12 cellular contexts compared by ENCODE assay signal in the genomic region with DNA sequence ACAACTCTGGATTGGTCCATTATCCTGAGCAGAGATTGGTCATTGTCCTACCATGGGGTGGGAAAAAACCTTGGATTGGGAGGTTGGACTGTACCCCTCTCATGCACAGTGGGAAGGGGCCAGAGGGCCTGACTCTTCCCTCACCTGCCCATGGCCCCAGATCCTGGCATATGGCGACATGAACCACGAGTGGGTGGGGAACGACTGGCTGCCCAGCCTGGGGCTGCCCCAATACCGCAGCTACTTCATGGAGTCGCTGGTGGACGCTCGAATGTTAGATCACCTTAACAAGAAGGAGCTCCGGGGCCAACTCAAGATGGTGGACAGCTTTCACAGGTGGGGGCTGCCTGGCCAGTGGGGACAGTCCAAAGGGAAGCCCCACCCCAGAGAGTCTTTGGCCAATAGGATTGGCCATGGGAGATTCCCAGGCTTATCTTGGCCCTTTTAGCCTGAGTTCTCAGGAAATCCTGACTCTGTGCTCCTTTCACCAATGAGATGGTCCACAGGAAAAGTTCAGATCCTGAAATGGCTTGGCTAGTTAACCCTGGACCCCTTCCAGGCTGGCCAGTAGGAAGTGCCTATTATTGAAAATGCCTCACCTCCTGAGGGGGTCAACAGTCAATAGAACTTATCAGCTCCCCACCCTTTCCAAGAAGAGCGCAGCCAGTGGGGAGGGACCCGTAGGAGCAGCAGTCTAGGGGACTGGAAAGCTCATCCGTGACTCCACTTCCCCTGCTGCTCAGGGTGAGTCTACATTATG. TPM values are rescaled to one million over a fixed set of nuclear protein-coding genes. Genes with fewer than 3 reads are reported as not detected.
DNase-seq lines count a peak whose midpoint lies in the region; ATAC-seq and TF ChIP-seq lines count a peak whose summit lies in the region.
"Had no signal": no experiment of that assay in that cellular context is flagged by ENCODE, and none has a peak within 500 bp of the region (broad histone marks: within the 10 kb centered on the region; RNA-seq: fewer than 3 reads in every experiment).

No MANE protein-coding gene starts in this region.

- H3K27me3 ChIP-seq in lung (ENCODE audit: control insufficient read depth, insufficient read depth) (no peaks in the 10 kb centered on the region), transverse colon (no peaks in the 10 kb centered on the region)
- H3K27me3 ChIP-seq: Peyer's patch had no signal

- TF ChIP-seq CTCF in lung (IDR thresholded peaks at IDR 0.05; ENCODE audit: control extremely low read depth, extremely low read depth): no peak
- TF ChIP-seq CTCF in transverse colon (IDR thresholded peaks at IDR 0.05): no peak

- TF ChIP-seq POLR2A in transverse colon (IDR thresholded peaks at IDR 0.05): no peak

- H3K27ac ChIP-seq in lung (ENCODE audit: low read depth in 1 of 2, low read length in 1 of 2) (peak overlapping the region; percentile 51 to 64), transverse colon (peak overlapping the region; percentile 83 to 94 (median 92))

- no peaks in the 10 kb centered on the region for H3K36me3 ChIP-seq in lung (ENCODE audit: control insufficient read depth in 2 of 2, insufficient read depth in 2 of 2, low read length in 2 of 2)
- H3K36me3 ChIP-seq in transverse colon: no peaks in the 10 kb centered on the region
- H3K36me3 ChIP-seq: Peyer's patch had no signal

- H3K9me3 Mint-ChIP-seq in activated naive CD4-positive, alpha-beta T cell treated with anti-CD3 and anti-CD28 coated beads, Interleukin-2, amount 10 ng/mL, durations not matched to agents 7 days and 5 days: peaks cover 4% of the 10 kb centered on the region
- no peaks in the 10 kb centered on the region for H3K9me3 Mint-ChIP-seq in dendritic cell treated with granulocyte-macrophage colony-stimulating factor and Interleukin-4, amounts not matched to agents 40 ng/mL and 50 ng/mL, for 4 days

- CTCF ChIA-PET in activated naive CD4-positive, alpha-beta T cell treated with anti-CD3 and anti-CD28 coated beads, Interleukin-2, amount 10 ng/mL, durations not matched to agents 7 days and 5 days (lab: Charles Lee): interaction anchor here (0.8 to 4.1 kb wide), 4 partner anchors 12 to 154 kb away, joined by 3 to 15 read pairs (median 4); a partner anchor contains a TSS

- peak overlapping the region; percentile 46 for H3K4me3 Mint-ChIP-seq in activated naive CD4-positive, alpha-beta T cell treated with anti-CD3 and anti-CD28 coated beads, Interleukin-2, amount 10 ng/mL, durations not matched to agents 7 days and 5 days
- peak overlapping the region; percentile 57 for H3K4me3 Mint-ChIP-seq in dendritic cell treated with granulocyte-macrophage colony-stimulating factor and Interleukin-4, amounts not matched to agents 40 ng/mL and 50 ng/mL, for 4 days

- H3K4me1 Mint-ChIP-seq in activated naive CD4-positive, alpha-beta T cell treated with anti-CD3 and anti-CD28 coated beads, Interleukin-2, amount 10 ng/mL, durations not matched to agents 7 days and 5 days: peaks cover 38% of the 10 kb centered on the region
- H3K4me1 Mint-ChIP-seq in dendritic cell treated with granulocyte-macrophage colony-stimulating factor and Interleukin-4, amounts not matched to agents 40 ng/mL and 50 ng/mL, for 4 days (ENCODE audit: low read depth): peaks cover 53% of the 10 kb centered on the region

- H3K27me3 Mint-ChIP-seq in activated naive CD4-positive, alpha-beta T cell treated with anti-CD3 and anti-CD28 coated beads, Interleukin-2, amount 10 ng/mL, durations not matched to agents 7 days and 5 days: peaks cover 87% of the 10 kb centered on the region
- H3K27me3 Mint-ChIP-seq in dendritic cell treated with granulocyte-macrophage colony-stimulating factor and Interleukin-4, amounts not matched to agents 40 ng/mL and 50 ng/mL, for 4 days: peaks cover 81% of the 10 kb centered on the region

- TF ChIP-seq EP300 in transverse colon (IDR thresholded peaks at IDR 0.05; ENCODE audit: low read depth): no peak

- H3K36me3 Mint-ChIP-seq in activated naive CD4-positive, alpha-beta T cell treated with anti-CD3 and anti-CD28 coated beads, Interleukin-2, amount 10 ng/mL, durations not matched to agents 7 days and 5 days: peaks cover 5% of the 10 kb centered on the region
- H3K36me3 Mint-ChIP-seq in dendritic cell treated with granulocyte-macrophage colony-stimulating factor and Interleukin-4, amounts not matched to agents 40 ng/mL and 50 ng/mL, for 4 days (ENCODE audit: low read depth): no peaks in the 10 kb centered on the region

- ATAC-seq in lung (ENCODE audit: insufficient read depth, low FRiP score): no peak

- peaks cover 0 to 16% of the 10 kb centered on the region in 2 donors for H3K4me1 ChIP-seq in lung (ENCODE audit: control insufficient read depth in 2 of 2, insufficient read depth in 2 of 2, low read length in 2 of 2)
- peaks cover 17 to 52% (median 38%) of the 10 kb centered on the region in 4 donors for H3K4me1 ChIP-seq in transverse colon

- H3K9me3 ChIP-seq in lung (ENCODE audit: control insufficient read depth in 2 of 2, insufficient read depth in 1 of 2, low read length in 1 of 2) (no peaks in the 10 kb centered on the region), transverse colon (no peaks in the 10 kb centered on the region)

- DNase-seq in activated naive CD4-positive, alpha-beta T cell treated with anti-CD3 and anti-CD28 coated beads, Interleukin-2, amount 10 ng/mL, durations not matched to agents 7 days and 5 days: no peak
- DNase-seq in activated naive CD4-positive, alpha-beta T cell (lab: John Stamatoyannopoulos, UW): no peak
- DNase-seq in lung (ENCODE audit: low spot score) (no peak), transverse colon (no peak), hippocampal formation (lab: John Stamatoyannopoulos, UW) (no peak), DMS79 (lab: John Stamatoyannopoulos, UW) (no peak)
- no peak for DNase-seq in stimulated activated CD4-positive, alpha-beta T cell treated with anti-CD3 and anti-CD28 coated beads, Interleukin-12 subunit alpha, Interleukin-12 subunit beta, amount 100 ng/mL, for 4 hours
- DNase-seq: activated CD8-positive, alpha-beta memory T cell treated with anti-CD3 and anti-CD28 coated beads, Interleukin-2, amount 50 U/mL, for 4 hours; Peyer's patch had no signal

- intact Hi-C loops in dendritic cell treated with granulocyte-macrophage colony-stimulating factor and Interleukin-4, amounts not matched to agents 40 ng/mL and 50 ng/mL, for 4 days (cut with micrococcal nuclease): loop anchor here (2.0 kb wide), 2 partner anchors 29 to 51 kb away; a partner anchor contains a TSS
- intact Hi-C loops in transverse colon (cut with DNase I; ENCODE audit: low total_unique reads): loop anchor here (5.0 kb wide), 1 partner anchor 51 kb away; no protein-coding TSS in a partner anchor

- WGBS in lung, 2 donors: 63 to 77% methylated on average over 11 of the region's 11 CpGs
- WGBS in transverse colon (ENCODE audit: low coverage in 1 of 2), 2 donors: 13 to 75% methylated on average over 3 to 11 of the region's 11 CpGs

- H3K4me3 ChIP-seq in lung (peak overlapping the region; percentile 17), transverse colon (peak overlapping the region in 3 of 4 donors; percentile 54 to 72 (median 56))

- H3K27ac Mint-ChIP-seq in activated naive CD4-positive, alpha-beta T cell treated with anti-CD3 and anti-CD28 coated beads, Interleukin-2, amount 10 ng/mL, durations not matched to agents 7 days and 5 days: peak overlapping the region; percentile 28
- no peak overlapping the region for H3K27ac Mint-ChIP-seq in dendritic cell treated with granulocyte-macrophage colony-stimulating factor and Interleukin-4, amounts not matched to agents 40 ng/mL and 50 ng/mL, for 4 days

- in situ Hi-C loops in transverse colon (cut with MboI; ENCODE audit: low pct_ligation_motif_present in 1 of 4, low pct_unique_long_range_greater_than_20kb in 1 of 4, low sequenced_read_pairs in 3 of 4): loop anchor here in 2 of 4 donors (10.0 kb wide), 1 partner anchor 53 kb away; no protein-coding TSS in a partner anchor

RNA-seq across cellular contexts. Expression of a gene that starts 7.1 kb away (rescaled TPM):
- total RNA-seq in lung: 1 to 10 TPM in 1 of 2 donors, under 1 TPM in 1; 0.18 to 5.7 TPM
- polyA plus RNA-seq in lung: 1 to 10 TPM in 1 of 2 donors, under 1 TPM in 1; 0.14 to 2.0 TPM
- under 1 TPM in 2 of 4 donors, not detected in 2; 0.16 to 0.82 TPM for total RNA-seq in transverse colon
- total RNA-seq: H4, HT1080 had no signal

RNA-seq across cellular contexts. Expression of a gene that starts 9.5 kb away (rescaled TPM):
- total RNA-seq in lung: 10 to 100 TPM; 19.8 to 70.1 TPM
- polyA plus RNA-seq in lung: 10 to 100 TPM; 15.6 to 24.9 TPM
- 100 to 1,000 TPM; 247 to 884 (median 568) TPM for total RNA-seq in transverse colon

RNA-seq across cellular contexts. Expression of a gene that starts 28.8 kb away (rescaled TPM):
- 1 to 10 TPM; 3.0 to 8.4 TPM for total RNA-seq in lung
- 10 to 100 TPM in 1 of 2 donors, 1 to 10 TPM in 1; 8.8 to 10.6 TPM for polyA plus RNA-seq in lung
- total RNA-seq in transverse colon: 100 to 1,000 TPM in 1 of 4 donors, 10 to 100 TPM in 3; 18.6 to 106 (median 19.9) TPM

RNA-seq across cellular contexts. Expression of a gene that starts 29.2 kb away (rescaled TPM):
- total RNA-seq in lung: 1 to 10 TPM in 1 of 2 donors, not detected in 1; 1.9 TPM
- 1 to 10 TPM; 3.1 to 4.3 TPM for polyA plus RNA-seq in lung
- 10 to 100 TPM in 1 of 4 donors, 1 to 10 TPM in 2, not detected in 1; 7.5 to 12.5 (median 8.2) TPM for total RNA-seq in transverse colon

RNA-seq across cellular contexts. Expression of a gene that starts 33.9 kb away (rescaled TPM):
- total RNA-seq in lung (1 to 10 TPM; 6.6 to 7.8 TPM), transverse colon (10 to 100 TPM; 14.2 to 92.8 (median 39.8) TPM)
- polyA plus RNA-seq in lung: 10 to 100 TPM in 1 of 2 donors, 1 to 10 TPM in 1; 6.4 to 12.4 TPM
